1 cellular context compared by ENCODE assay signal in genomic region chr12:95532851-95533250, GRCh38.
TF ChIP-seq lines count a peak whose summit lies in the region.

No MANE protein-coding gene starts in this region.

TF ChIP-seq in SK-N-SH, 30 proteins besides CTCF, POLR2A, EP300 and RAD21 (continued from another document):
- TF ChIP-seq USF2 (IDR thresholded peaks at IDR 0.05; ENCODE audit: borderline replicate concordance, low read depth, low read length) = no peak
TF ChIP-seq in SK-N-SH: peak in this region for 0.
